Comparison of ENCODE assay signal across 18 cellular contexts in the genomic region with DNA sequence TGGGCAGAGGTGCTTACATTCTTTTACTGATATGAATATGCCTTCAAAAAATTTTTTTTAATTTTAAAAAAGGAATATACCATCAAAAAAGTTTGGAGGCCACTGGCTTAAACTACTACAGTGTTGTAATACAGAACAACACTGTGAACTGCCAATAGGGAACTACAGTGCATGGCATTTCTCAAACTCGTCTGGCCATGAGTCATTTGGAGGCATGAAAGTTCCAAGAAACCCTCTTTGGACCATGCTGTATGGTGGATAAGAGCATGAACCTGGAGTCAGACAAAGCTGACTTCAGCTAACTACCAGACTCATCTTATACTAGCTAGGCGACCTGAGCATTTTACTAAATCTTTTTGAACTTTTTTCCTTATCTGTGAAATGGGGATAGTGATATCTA. TPM values are rescaled to one million over a fixed set of nuclear protein-coding genes. Genes with fewer than 3 reads are reported as not detected.
DNase-seq lines count a peak whose midpoint lies in the region; ATAC-seq and TF ChIP-seq lines count a peak whose summit lies in the region.
"Had no signal": no experiment of that assay in that cellular context is flagged by ENCODE, and none has a peak within 500 bp of the region (broad histone marks: within the 10 kb centered on the region; RNA-seq: fewer than 3 reads in every experiment).

No MANE protein-coding gene starts in this region.

- H3K4me1 ChIP-seq in BE2C: no peaks in the 10 kb centered on the region
- H3K4me1 ChIP-seq: HAP-1, Peyer's patch had no signal

- H3K27me3 ChIP-seq in BE2C: no peaks in the 10 kb centered on the region
- H3K27me3 ChIP-seq: Peyer's patch had no signal

- H3K4me3 ChIP-seq in fibroblast of mammary gland (ENCODE audit: control insufficient read depth, low read depth, low read length): no peak overlapping the region
- H3K4me3 ChIP-seq in skeletal muscle cell (ENCODE audit: low read depth, low read length): no peak overlapping the region
- H3K4me3 ChIP-seq in BE2C (ENCODE audit: low read depth, low read length): no peak overlapping the region
- H3K4me3 ChIP-seq: HAP-1, Peyer's patch had no signal

- no peaks in the 10 kb centered on the region for H3K36me3 ChIP-seq in BE2C
- H3K36me3 ChIP-seq: HAP-1, Peyer's patch had no signal

- no peaks in the 10 kb centered on the region for H3K9me3 ChIP-seq in BE2C
- H3K9me3 ChIP-seq: HAP-1, Peyer's patch had no signal

- DNase-seq in M059J (ENCODE audit: low read depth) (peak; percentile 46), fibroblast of mammary gland (ENCODE audit: low read depth) (peak; percentile 84), skeletal muscle cell (ENCODE audit: low read depth) (peak; percentile 53), SHP77 treated with DMSO at 0.1 percent for 48 hours (lab: John Stamatoyannopoulos, UW) (no peak), cerebellar cortex (ENCODE audit: low spot score) (no peak), BE2C (no peak), NCI-H2029 (lab: John Stamatoyannopoulos, UW) (no peak)
- DNase-seq: activated CD8-positive, alpha-beta T cell treated with anti-CD3 and anti-CD28 coated beads, Interleukin-2, amount 10 ng/mL, durations not matched to agents 7 days and 5 days; activated effector memory CD4-positive, alpha-beta T cell treated with anti-CD3 and anti-CD28 coated beads, Interleukin-2, amount 50 U/mL, for 16 hours; CD8-positive, alpha-beta memory T cell; NCI-H1092; NCI-H345; occipital lobe; Peyer's patch; stimulated activated CD4-positive, alpha-beta T cell treated with anti-CD3 and anti-CD28 coated beads, Interleukin-15, amount 100 ng/mL, for 24 hours; T-helper 9 cell had no signal

- peak; percentile 93 for ATAC-seq in SK-N-SH treated with all-trans-retinoic acid at 6 μM for 48 hours
- ATAC-seq: activated CD8-positive, alpha-beta T cell treated with anti-CD3 and anti-CD28 coated beads, Interleukin-2, amount 10 ng/mL, durations not matched to agents 7 days and 5 days had no signal

- TF ChIP-seq CTCF in fibroblast of mammary gland (conservative IDR thresholded peaks at IDR 0.05; ENCODE audit: control insufficient read depth, insufficient read depth, low read depth, low read length): no peak
- TF ChIP-seq CTCF in BE2C (IDR thresholded peaks at IDR 0.05; ENCODE audit: low read depth, low read length): no peak

TF ChIP-seq in SK-N-SH treated with all-trans-retinoic acid at 6 μM for 48 hours, 23 proteins besides CTCF, POLR2A, EP300 and RAD21:
- no peak for TF ChIP-seq ARNTL (CRISPR knock-in tag; IDR thresholded peaks at IDR 0.05; ENCODE audit: borderline replicate concordance, low read depth)
- TF ChIP-seq, protein P1, sequence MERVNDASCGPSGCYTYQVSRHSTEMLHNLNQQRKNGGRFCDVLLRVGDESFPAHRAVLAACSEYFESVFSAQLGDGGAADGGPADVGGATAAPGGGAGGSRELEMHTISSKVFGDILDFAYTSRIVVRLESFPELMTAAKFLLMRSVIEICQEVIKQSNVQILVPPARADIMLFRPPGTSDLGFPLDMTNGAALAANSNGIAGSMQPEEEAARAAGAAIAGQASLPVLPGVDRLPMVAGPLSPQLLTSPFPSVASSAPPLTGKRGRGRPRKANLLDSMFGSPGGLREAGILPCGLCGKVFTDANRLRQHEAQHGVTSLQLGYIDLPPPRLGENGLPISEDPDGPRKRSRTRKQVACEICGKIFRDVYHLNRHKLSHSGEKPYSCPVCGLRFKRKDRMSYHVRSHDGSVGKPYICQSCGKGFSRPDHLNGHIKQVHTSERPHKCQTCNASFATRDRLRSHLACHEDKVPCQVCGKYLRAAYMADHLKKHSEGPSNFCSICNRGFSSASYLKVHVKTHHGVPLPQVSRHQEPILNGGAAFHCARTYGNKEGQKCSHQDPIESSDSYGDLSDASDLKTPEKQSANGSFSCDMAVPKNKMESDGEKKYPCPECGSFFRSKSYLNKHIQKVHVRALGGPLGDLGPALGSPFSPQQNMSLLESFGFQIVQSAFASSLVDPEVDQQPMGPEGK (CRISPR knock-in tag; IDR thresholded peaks at IDR 0.05; ENCODE audit: borderline replicate concordance): no peak
- TF ChIP-seq, protein P2, sequence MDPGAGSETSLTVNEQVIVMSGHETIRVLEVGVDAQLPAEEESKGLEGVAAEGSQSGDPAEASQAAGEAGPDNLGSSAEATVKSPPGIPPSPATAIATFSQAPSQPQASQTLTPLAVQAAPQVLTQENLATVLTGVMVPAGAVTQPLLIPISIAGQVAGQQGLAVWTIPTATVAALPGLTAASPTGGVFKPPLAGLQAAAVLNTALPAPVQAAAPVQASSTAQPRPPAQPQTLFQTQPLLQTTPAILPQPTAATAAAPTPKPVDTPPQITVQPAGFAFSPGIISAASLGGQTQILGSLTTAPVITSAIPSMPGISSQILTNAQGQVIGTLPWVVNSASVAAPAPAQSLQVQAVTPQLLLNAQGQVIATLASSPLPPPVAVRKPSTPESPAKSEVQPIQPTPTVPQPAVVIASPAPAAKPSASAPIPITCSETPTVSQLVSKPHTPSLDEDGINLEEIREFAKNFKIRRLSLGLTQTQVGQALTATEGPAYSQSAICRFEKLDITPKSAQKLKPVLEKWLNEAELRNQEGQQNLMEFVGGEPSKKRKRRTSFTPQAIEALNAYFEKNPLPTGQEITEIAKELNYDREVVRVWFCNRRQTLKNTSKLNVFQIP (CRISPR knock-in tag; IDR thresholded peaks at IDR 0.05; ENCODE audit: borderline replicate concordance, low read depth): no peak
- no peak for TF ChIP-seq ZNF565 (CRISPR knock-in tag; conservative IDR thresholded peaks at IDR 0.05; ENCODE audit: low read depth)
- no peak for TF ChIP-seq TCF4 (CRISPR knock-in tag; IDR thresholded peaks at IDR 0.05; ENCODE audit: borderline replicate concordance)
- no peak for TF ChIP-seq ESRRG (CRISPR knock-in tag; IDR thresholded peaks at IDR 0.05)
- TF ChIP-seq CSDC2 (CRISPR knock-in tag; IDR thresholded peaks at IDR 0.05): no peak
- TF ChIP-seq ZNF70 (CRISPR knock-in tag; IDR thresholded peaks at IDR 0.05): no peak
- TF ChIP-seq, protein P3, sequence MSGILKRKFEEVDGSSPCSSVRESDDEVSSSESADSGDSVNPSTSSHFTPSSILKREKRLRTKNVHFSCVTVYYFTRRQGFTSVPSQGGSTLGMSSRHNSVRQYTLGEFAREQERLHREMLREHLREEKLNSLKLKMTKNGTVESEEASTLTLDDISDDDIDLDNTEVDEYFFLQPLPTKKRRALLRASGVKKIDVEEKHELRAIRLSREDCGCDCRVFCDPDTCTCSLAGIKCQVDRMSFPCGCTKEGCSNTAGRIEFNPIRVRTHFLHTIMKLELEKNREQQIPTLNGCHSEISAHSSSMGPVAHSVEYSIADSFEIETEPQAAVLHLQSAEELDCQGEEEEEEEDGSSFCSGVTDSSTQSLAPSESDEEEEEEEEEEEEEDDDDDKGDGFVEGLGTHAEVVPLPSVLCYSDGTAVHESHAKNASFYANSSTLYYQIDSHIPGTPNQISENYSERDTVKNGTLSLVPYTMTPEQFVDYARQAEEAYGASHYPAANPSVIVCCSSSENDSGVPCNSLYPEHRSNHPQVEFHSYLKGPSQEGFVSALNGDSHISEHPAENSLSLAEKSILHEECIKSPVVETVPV (CRISPR knock-in tag; IDR thresholded peaks at IDR 0.05): no peak
- TF ChIP-seq ZC3H10 (CRISPR knock-in tag; IDR thresholded peaks at IDR 0.05): no peak
- TF ChIP-seq ZNF8 (CRISPR knock-in tag; IDR thresholded peaks at IDR 0.05): no peak
- TF ChIP-seq ISL1 (CRISPR knock-in tag; IDR thresholded peaks at IDR 0.05): no peak
- TF ChIP-seq, protein P4, sequence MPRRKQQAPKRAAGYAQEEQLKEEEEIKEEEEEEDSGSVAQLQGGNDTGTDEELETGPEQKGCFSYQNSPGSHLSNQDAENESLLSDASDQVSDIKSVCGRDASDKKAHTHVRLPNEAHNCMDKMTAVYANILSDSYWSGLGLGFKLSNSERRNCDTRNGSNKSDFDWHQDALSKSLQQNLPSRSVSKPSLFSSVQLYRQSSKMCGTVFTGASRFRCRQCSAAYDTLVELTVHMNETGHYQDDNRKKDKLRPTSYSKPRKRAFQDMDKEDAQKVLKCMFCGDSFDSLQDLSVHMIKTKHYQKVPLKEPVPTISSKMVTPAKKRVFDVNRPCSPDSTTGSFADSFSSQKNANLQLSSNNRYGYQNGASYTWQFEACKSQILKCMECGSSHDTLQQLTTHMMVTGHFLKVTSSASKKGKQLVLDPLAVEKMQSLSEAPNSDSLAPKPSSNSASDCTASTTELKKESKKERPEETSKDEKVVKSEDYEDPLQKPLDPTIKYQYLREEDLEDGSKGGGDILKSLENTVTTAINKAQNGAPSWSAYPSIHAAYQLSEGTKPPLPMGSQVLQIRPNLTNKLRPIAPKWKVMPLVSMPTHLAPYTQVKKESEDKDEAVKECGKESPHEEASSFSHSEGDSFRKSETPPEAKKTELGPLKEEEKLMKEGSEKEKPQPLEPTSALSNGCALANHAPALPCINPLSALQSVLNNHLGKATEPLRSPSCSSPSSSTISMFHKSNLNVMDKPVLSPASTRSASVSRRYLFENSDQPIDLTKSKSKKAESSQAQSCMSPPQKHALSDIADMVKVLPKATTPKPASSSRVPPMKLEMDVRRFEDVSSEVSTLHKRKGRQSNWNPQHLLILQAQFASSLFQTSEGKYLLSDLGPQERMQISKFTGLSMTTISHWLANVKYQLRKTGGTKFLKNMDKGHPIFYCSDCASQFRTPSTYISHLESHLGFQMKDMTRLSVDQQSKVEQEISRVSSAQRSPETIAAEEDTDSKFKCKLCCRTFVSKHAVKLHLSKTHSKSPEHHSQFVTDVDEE (CRISPR knock-in tag; IDR thresholded peaks at IDR 0.05): no peak

RNA-seq across cellular contexts. Expression of a gene that starts 9.2 kb away (rescaled TPM):
- total RNA-seq in M059J (2014; rRNA removed; shearing (Covaris generic)): 15.4 and 29.9 TPM in 2 replicates
- polyA plus RNA-seq in BE2C (2012; ENCODE audit: insufficient read depth, insufficient read length, low read depth): 5.2 TPM

Comparison
In these comparisons a context has a peak if more than half of its experiments do, and no peak if none do; other contexts are left out.
1. DNase-seq: peak in M059J (single experiment), fibroblast of mammary gland (single experiment) and skeletal muscle cell (single experiment); none in SHP77 treated with DMSO at 0.1 percent for 48 hours (single experiment), cerebellar cortex (single experiment), BE2C (single experiment) and NCI-H2029 (single experiment).